Comparison of ENCODE assay signal across 2 cellular contexts in genomic region chr4:153804742-153805141, GRCh38.
A peak's percentile ranks its signal among the peaks of the same experiment; 100 is the strongest.
TF ChIP-seq lines count a peak whose summit lies in the region.

No MANE protein-coding gene starts in this region.

TF ChIP-seq in H1, 55 proteins besides CTCF, POLR2A, EP300 and RAD21:
- TF ChIP-seq RXRA (IDR thresholded peaks at IDR 0.05; ENCODE audit: insufficient read depth, low read depth, low read length): no peak
- no peak for TF ChIP-seq EZH2 (IDR thresholded peaks at IDR 0.05; ENCODE audit: low read depth, low read length, severe bottlenecking)
- TF ChIP-seq SIN3A (conservative IDR thresholded peaks at IDR 0.05 in 1 of 2, IDR thresholded peaks at IDR 0.05 in 1 of 2; ENCODE audit: low read depth in 1 of 2, low read length in 2 of 2): no peak
- TF ChIP-seq BACH1 (IDR thresholded peaks at IDR 0.05; ENCODE audit: low read length): peak; percentile 56; the same call in 1 of the 2 replicates
- peak; percentile 97 for TF ChIP-seq MAFK (IDR thresholded peaks at IDR 0.05; ENCODE audit: low read depth, low read length)
- no peak for TF ChIP-seq SRF (IDR thresholded peaks at IDR 0.05; ENCODE audit: low read depth, low read length)
- TF ChIP-seq RNF2 (IDR thresholded peaks at IDR 0.05; ENCODE audit: borderline replicate concordance, low read depth, low read length, missing control alignments, poor library complexity, severe bottlenecking): no peak
- no peak for TF ChIP-seq YY1 (IDR thresholded peaks at IDR 0.05; ENCODE audit: low read depth, low read length)
- TF ChIP-seq TAF1 (IDR thresholded peaks at IDR 0.05; ENCODE audit: low read depth, low read length): no peak
- no peak for TF ChIP-seq POU5F1 (IDR thresholded peaks at IDR 0.05; ENCODE audit: low read depth, low read length)
- no peak for TF ChIP-seq PHF8 (conservative IDR thresholded peaks at IDR 0.05; ENCODE audit: low read depth, low read length)
- TF ChIP-seq HDAC6 (IDR thresholded peaks at IDR 0.05; ENCODE audit: low read depth, low read length): no peak
- no peak for TF ChIP-seq JUND (IDR thresholded peaks at IDR 0.05; ENCODE audit: low read length)

TF ChIP-seq in GM12891, 5 proteins besides CTCF, POLR2A, EP300 and RAD21:
- TF ChIP-seq TAF1 (IDR thresholded peaks at IDR 0.05; ENCODE audit: low read depth, low read length) (no peak), POU2F2 (IDR thresholded peaks at IDR 0.05; ENCODE audit: low read depth, low read length) (no peak), PAX5 (IDR thresholded peaks at IDR 0.05; ENCODE audit: insufficient read depth, low read length, severe bottlenecking) (no peak), SPI1 (IDR thresholded peaks at IDR 0.05; ENCODE audit: low read depth, low read length) (no peak), POLR2AphosphoS5 (IDR thresholded peaks at IDR 0.05; ENCODE audit: low read depth, low read length) (no peak)
